In the genomic region with DNA sequence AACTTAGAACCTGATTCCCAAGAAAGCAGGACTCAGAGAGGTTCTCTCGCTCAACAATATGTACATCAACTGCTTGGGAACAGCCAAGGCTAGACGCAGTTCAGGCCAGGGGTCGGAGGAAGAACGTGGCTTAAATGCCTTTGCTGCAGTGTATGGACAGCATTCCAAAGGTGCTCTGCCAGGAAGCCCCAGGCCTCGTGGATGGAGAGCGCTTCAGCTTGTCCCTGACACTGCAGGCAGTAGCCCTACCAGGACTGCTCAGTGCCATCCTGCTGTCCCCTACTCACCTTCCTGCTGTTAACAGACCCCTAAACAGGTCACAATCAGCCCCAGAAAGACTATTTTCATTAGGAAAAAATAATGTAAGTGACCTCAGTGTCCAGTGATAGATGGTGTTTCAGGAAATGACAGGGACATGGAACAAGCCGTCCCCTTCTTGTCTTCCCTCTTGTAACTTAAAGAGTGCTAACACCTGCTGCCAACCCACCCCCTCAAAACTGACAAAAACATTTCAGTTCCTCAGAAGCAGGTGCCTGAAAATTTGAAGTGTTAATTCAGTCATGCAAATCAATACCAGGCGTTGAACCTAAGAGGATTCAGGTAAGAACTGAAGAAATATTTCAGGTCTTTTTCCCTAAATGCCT, we compare ENCODE assay signal across 9 cellular contexts. TPM values are rescaled to one million over a fixed set of nuclear protein-coding genes. Genes with fewer than 3 reads are reported as not detected.
A peak's percentile ranks its signal among the peaks of the same experiment; 100 is the strongest.
DNase-seq lines count a peak whose midpoint lies in the region; ATAC-seq and TF ChIP-seq lines count a peak whose summit lies in the region.
"Had no signal": no experiment of that assay in that cellular context is flagged by ENCODE, and none has a peak within 500 bp of the region (broad histone marks: within the 10 kb centered on the region; RNA-seq: fewer than 3 reads in every experiment).

No MANE protein-coding gene starts in this region.

- no peak overlapping the region for H2BK12ac ChIP-seq in H9 (ENCODE audit: insufficient read length, low read depth, low read length)

- H3K79me2 ChIP-seq in H9 (ENCODE audit: insufficient read depth, low read length) = peaks cover 23% of the 10 kb centered on the region; the same call in 1 of the 2 replicates
- peaks cover 72% of the 10 kb centered on the region for H3K79me2 ChIP-seq in parathyroid adenoma

- H2AK5ac ChIP-seq in H9 (ENCODE audit: insufficient read length, low read length) = no peak overlapping the region

- ATAC-seq in GM18868 (IDR thresholded peaks at IDR 0.05; ENCODE audit: unreplicated experiment) = peak; percentile 50
- no peak for ATAC-seq in stimulated activated effector memory CD8-positive, alpha-beta T cell treated with anti-CD3 and anti-CD28 coated beads, Interleukin-12 subunit alpha, Interleukin-12 subunit beta, amount 100 ng/mL, for 72 hours

- H3K4me1 Mint-ChIP-seq in H9 (peaks cover 36 to 57% of the 10 kb centered on the region in 2 experiments), endothelial cell (ENCODE audit: unreplicated experiment) (peaks cover 27% of the 10 kb centered on the region)
- peaks cover 23% of the 10 kb centered on the region for H3K4me1 Mint-ChIP-seq in stimulated activated effector memory CD8-positive, alpha-beta T cell treated with anti-CD3 and anti-CD28 coated beads, Interleukin-12 subunit alpha, Interleukin-12 subunit beta, amount 100 ng/mL, for 72 hours

- H3K36me3 ChIP-seq in parathyroid adenoma (ENCODE audit: control insufficient read depth, insufficient read depth, low read length) = no peaks in the 10 kb centered on the region

- H4K5ac ChIP-seq in H9 (ENCODE audit: insufficient read length, low read depth, low read length) = no peak overlapping the region

- H3K9ac ChIP-seq in H9 (ENCODE audit: extremely low read depth, insufficient read length, low read length) = no peak overlapping the region
- no peak overlapping the region for H3K9ac ChIP-seq in parathyroid adenoma

- H3K27me3 Mint-ChIP-seq in H9 (ENCODE audit: low read depth) (no peaks in the 10 kb centered on the region), endothelial cell (ENCODE audit: unreplicated experiment) (peaks cover 3% of the 10 kb centered on the region)

- no peak overlapping the region for H2BK120ac ChIP-seq in H9 (ENCODE audit: low read depth, low read length, poor library complexity, severe bottlenecking)

- no peak overlapping the region for H3K4me2 ChIP-seq in H9 (ENCODE audit: insufficient read depth, insufficient read length, low read length)
- no peak overlapping the region for H3K4me2 ChIP-seq in parathyroid adenoma (ENCODE audit: low read length)

- H3K23ac ChIP-seq in H9 (ENCODE audit: insufficient read length, low read depth, low read length) = no peak overlapping the region

- no peak overlapping the region for H3K4ac ChIP-seq in H9 (ENCODE audit: low read depth, low read length)

- H3K9me3 ChIP-seq in H9 (ENCODE audit: control insufficient read depth, low read depth, low read length) (no peaks in the 10 kb centered on the region), parathyroid adenoma (ENCODE audit: control insufficient read depth, low read length) (no peaks in the 10 kb centered on the region)

- H2AFZ ChIP-seq in H9 (ENCODE audit: low read length) (no peak overlapping the region), parathyroid adenoma (no peak overlapping the region)

- H3K4me3 ChIP-seq in parathyroid adenoma (ENCODE audit: low read depth, low read length) = no peak overlapping the region

- H3K9me3 Mint-ChIP-seq in H9 = peaks cover 0 to 10% of the 10 kb centered on the region in 2 experiments; a peak in 4 of 5 replicates
- no peaks in the 10 kb centered on the region for H3K9me3 Mint-ChIP-seq in endothelial cell (ENCODE audit: unreplicated experiment)
- peaks cover 4% of the 10 kb centered on the region for H3K9me3 Mint-ChIP-seq in stimulated activated effector memory CD8-positive, alpha-beta T cell treated with anti-CD3 and anti-CD28 coated beads, Interleukin-12 subunit alpha, Interleukin-12 subunit beta, amount 100 ng/mL, for 72 hours

- no peak overlapping the region for H4K91ac ChIP-seq in H9 (ENCODE audit: insufficient read length, low read depth, low read length)

- peaks cover 11% of the 10 kb centered on the region for H3K79me1 ChIP-seq in H9 (ENCODE audit: insufficient read depth, low read depth, low read length, poor library complexity, severe bottlenecking)

- H2BK15ac ChIP-seq in H9 (ENCODE audit: low read depth, low read length) = no peak overlapping the region

- TF ChIP-seq CTCF in H9 (conservative IDR thresholded peaks at IDR 0.05) (no peak), parathyroid adenoma (IDR thresholded peaks at IDR 0.05) (no peak), endothelial cell (IDR thresholded peaks at IDR 0.05; ENCODE audit: unreplicated experiment) (no peak)

- H2BK20ac ChIP-seq in H9 (ENCODE audit: low read depth, low read length, poor library complexity, severe bottlenecking) = no peak overlapping the region

- H3K4me3 Mint-ChIP-seq in H9 = no peak overlapping the region
- no peak overlapping the region for H3K4me3 Mint-ChIP-seq in endothelial cell (ENCODE audit: unreplicated experiment)
- no peak overlapping the region for H3K4me3 Mint-ChIP-seq in stimulated activated effector memory CD8-positive, alpha-beta T cell treated with anti-CD3 and anti-CD28 coated beads, Interleukin-12 subunit alpha, Interleukin-12 subunit beta, amount 100 ng/mL, for 72 hours

- H3K23me2 ChIP-seq in H9 (ENCODE audit: insufficient read length, low read depth, low read length, poor library complexity, severe bottlenecking) = no peaks in the 10 kb centered on the region

- H3K18ac ChIP-seq in H9 (ENCODE audit: insufficient read length, low read depth, low read length) = no peak overlapping the region

- H3K14ac ChIP-seq in H9 (ENCODE audit: insufficient read depth, low read length) = peak overlapping the region; percentile 64; the same call in 1 of the 2 replicates

- H2BK5ac ChIP-seq in H9 (ENCODE audit: insufficient read length, low read length) = no peak overlapping the region

- H3T11ph ChIP-seq in H9 (ENCODE audit: low read length) = no peak overlapping the region

- H3K4me1 ChIP-seq in H9 (ENCODE audit: insufficient read depth, low read length) (peaks cover 12% of the 10 kb centered on the region; the same call in 1 of the 2 replicates), parathyroid adenoma (peaks cover 63% of the 10 kb centered on the region)

- DNase-seq in H9 = no peak
- peak; percentile 79 for DNase-seq in NAMALWA (ENCODE audit: low spot score)
- DNase-seq in HT-29 (ENCODE audit: low spot score) = no peak
- DNase-seq in activated CD4-positive, alpha-beta T cell treated with anti-CD3 and anti-CD28 coated beads, Interleukin-2, amount 50 U/mL, for 48 hours = no peak
- DNase-seq in endothelial cell (ENCODE audit: low spot score) = no peak
- no peak for DNase-seq in stimulated activated effector memory CD8-positive, alpha-beta T cell treated with anti-CD3 and anti-CD28 coated beads, Interleukin-12 subunit alpha, Interleukin-12 subunit beta, amount 100 ng/mL, for 72 hours (ENCODE audit: low spot score in 2 of 2)
- DNase-seq: NCI-H82 had no signal

- H4K8ac ChIP-seq in H9 (replicated peaks; ENCODE audit: insufficient read length, low read depth, low read length) = no peak overlapping the region

- peaks cover 2% of the 10 kb centered on the region for H4K20me1 ChIP-seq in H9 (ENCODE audit: control insufficient read depth, insufficient read depth, insufficient read length)

- no peak overlapping the region for H3K27ac ChIP-seq in H9 (ENCODE audit: insufficient read length, low read depth, low read length)
- H3K27ac ChIP-seq in parathyroid adenoma = peak overlapping the region; percentile 78

- H3K27me3 ChIP-seq in H9 (ENCODE audit: insufficient read depth, low read length) = no peaks in the 10 kb centered on the region
- no peaks in the 10 kb centered on the region for H3K27me3 ChIP-seq in parathyroid adenoma (ENCODE audit: control insufficient read depth, insufficient read depth, low read length)

- no CpG with 5 or more reads among the region's 8 CpGs for WGBS in H9 (ENCODE audit: extremely low coverage, insufficient read length, low lambda C conversion rate)

- no peak overlapping the region for H3K56ac ChIP-seq in H9 (ENCODE audit: insufficient read length, low read depth, low read length)

- H3K36me3 Mint-ChIP-seq in H9 (ENCODE audit: insufficient read depth in 1 of 3, low read depth in 3 of 3) = peaks cover 22 to 28% (median 27%) of the 10 kb centered on the region in 3 experiments
- peaks cover 19% of the 10 kb centered on the region for H3K36me3 Mint-ChIP-seq in endothelial cell (ENCODE audit: low read depth, unreplicated experiment)
- H3K36me3 Mint-ChIP-seq in stimulated activated effector memory CD8-positive, alpha-beta T cell treated with anti-CD3 and anti-CD28 coated beads, Interleukin-12 subunit alpha, Interleukin-12 subunit beta, amount 100 ng/mL, for 72 hours = no peaks in the 10 kb centered on the region

- H3K27ac Mint-ChIP-seq in H9 (peak overlapping the region in 2 of 3 experiments; percentile 19 to 26; a peak in 2 of 7 replicates), endothelial cell (ENCODE audit: unreplicated experiment) (no peak overlapping the region)
- H3K27ac Mint-ChIP-seq in stimulated activated effector memory CD8-positive, alpha-beta T cell treated with anti-CD3 and anti-CD28 coated beads, Interleukin-12 subunit alpha, Interleukin-12 subunit beta, amount 100 ng/mL, for 72 hours = no peak overlapping the region

RNA-seq across cellular contexts. Expression of a gene that starts 16.5 kb away (rescaled TPM):
- total RNA-seq in H9 (2021) = 58.1 and 60.7 TPM in 2 replicates
- total RNA-seq in HT-29 (2014; rRNA removed; shearing (Covaris generic)) = 3.2 and 4.1 TPM in 2 replicates
- total RNA-seq in endothelial cell (ENCODE audit: unreplicated experiment) = 50.6 TPM

Comparison
In these comparisons a context has a peak if more than half of its experiments do, and no peak if none do; other contexts are left out.
1. H3K27ac Mint-ChIP-seq: peak in H9 (2 of 3); none in endothelial cell (single experiment) and stimulated activated effector memory CD8-positive, alpha-beta T cell treated with anti-CD3 and anti-CD28 coated beads, Interleukin-12 subunit alpha, Interleukin-12 subunit beta, amount 100 ng/mL, for 72 hours (single experiment).
2. RNA of a gene that starts 16.5 kb away (total RNA-seq): 58.1 to 60.7 TPM in H9 and 50.6 TPM in endothelial cell (single experiment); 3.2 to 4.1 TPM in HT-29; every median in the first group is over 10 times any median in the second.